23 cellular contexts compared by ENCODE assay signal in the genomic region with DNA sequence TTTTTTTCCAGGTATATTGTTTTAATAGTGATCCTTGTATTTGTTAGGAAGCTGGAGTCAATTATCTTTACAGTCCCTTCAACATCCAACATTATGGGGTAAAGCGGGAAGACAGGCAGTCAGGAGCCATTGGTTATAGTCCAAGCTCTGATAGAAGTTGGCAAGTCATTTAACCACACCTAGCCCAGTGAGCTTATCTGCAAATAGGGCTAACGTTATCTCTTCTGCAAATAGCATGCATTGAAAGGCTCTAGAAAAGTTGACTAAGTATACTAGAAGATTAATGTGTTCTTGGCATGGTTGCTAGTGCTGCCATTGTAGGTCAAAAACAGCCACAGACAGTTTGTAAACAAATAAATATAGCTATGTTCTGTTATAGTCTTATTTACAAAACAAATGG.
DNase-seq lines count a peak whose midpoint lies in the region; ATAC-seq, FAIRE-seq and TF ChIP-seq lines count a peak whose summit lies in the region.
"Had no signal": no experiment of that assay in that cellular context is flagged by ENCODE, and none has a peak within 500 bp of the region (broad histone marks: within the 10 kb centered on the region; RNA-seq: fewer than 3 reads in every experiment).

No MANE protein-coding gene starts in this region.

- no peak overlapping the region for H2BK120ac ChIP-seq in mesendoderm (ENCODE audit: low read depth, low read length)

- H3K23ac ChIP-seq in mesendoderm (ENCODE audit: low read length): no peak overlapping the region

- H3K27me3 ChIP-seq in right cardiac atrium (ENCODE audit: control insufficient read depth, insufficient read depth) (no peaks in the 10 kb centered on the region), right lobe of liver (no peaks in the 10 kb centered on the region), HepG2 (ENCODE audit: control insufficient read depth in 1 of 2, insufficient read depth in 2 of 2, low read length in 2 of 2) (no peaks in the 10 kb centered on the region), mesendoderm (ENCODE audit: insufficient read depth, low read length, poor library complexity) (no peaks in the 10 kb centered on the region)

- no peaks in the 10 kb centered on the region for H3K79me1 ChIP-seq in mesendoderm (ENCODE audit: low read length)

- intact Hi-C loops in Right ventricle myocardium inferior (cut with DNase I): no loop called here
- intact Hi-C loops in right cardiac atrium (cut with DNase I): no loop called here
- intact Hi-C loops in right lobe of liver (cut with DNase I): no loop called here
- intact Hi-C loops in HepG2 (cut with micrococcal nuclease; ENCODE audit: unreplicated experiment): no loop called here
- intact Hi-C loops in head of caudate nucleus (cut with DNase I): no loop called here

- no peak overlapping the region for H2BK5ac ChIP-seq in mesendoderm (ENCODE audit: low read length)

- no peaks in the 10 kb centered on the region for H3K36me3 ChIP-seq in right lobe of liver
- no peaks in the 10 kb centered on the region for H3K36me3 ChIP-seq in HepG2 (replicated peaks in 1 of 2; ENCODE audit: control insufficient read depth in 1 of 2, insufficient read depth in 2 of 2, low read length in 2 of 2)
- H3K36me3 ChIP-seq in mesendoderm (ENCODE audit: control insufficient read depth, insufficient read depth, low read length): no peaks in the 10 kb centered on the region
- H3K36me3 ChIP-seq: HAP-1 had no signal

- TF ChIP-seq EP300 in HepG2 (IDR thresholded peaks at IDR 0.05; ENCODE audit: low read depth in 2 of 2, low read length in 2 of 2) (no peak), HepG2 (CRISPR knock-in tag; IDR thresholded peaks at IDR 0.05; ENCODE audit: borderline replicate concordance) (no peak)

- H3K4me3 ChIP-seq in right cardiac atrium (ENCODE audit: low read length) (no peak overlapping the region), right lobe of liver (no peak overlapping the region), HepG2 (replicated peaks in 1 of 3; ENCODE audit: insufficient read depth in 1 of 3, low read depth in 2 of 3, low read length in 3 of 3) (no peak overlapping the region), mesendoderm (ENCODE audit: low read length) (no peak overlapping the region)
- H3K4me3 ChIP-seq: A549, HAP-1 had no signal

- H2BK15ac ChIP-seq in mesendoderm (replicated peaks; ENCODE audit: low read depth): no peak overlapping the region

- no peak overlapping the region for H4K8ac ChIP-seq in mesendoderm (ENCODE audit: low read depth, low read length)

- BruUV-seq in HepG2 (replicated peaks; lab: Mats Ljungman, UMichigan): no TSS peak

- no peak overlapping the region for H3K18ac ChIP-seq in mesendoderm (ENCODE audit: low read length)

- H2AFZ ChIP-seq in HepG2 (ENCODE audit: low read length): no peak overlapping the region

- ATAC-seq in Right ventricle myocardium inferior (peak; percentile 42), right cardiac atrium (no peak), right lobe of liver (peak; percentile 75 to 87 (median 80)), HepG2 (no peak), GM21381 (IDR thresholded peaks at IDR 0.05; ENCODE audit: unreplicated experiment) (no peak)
- ATAC-seq: A549 had no signal

- H3K4me2 ChIP-seq in HepG2 (ENCODE audit: low read depth, low read length) (no peak overlapping the region), mesendoderm (ENCODE audit: low read length) (no peak overlapping the region)
- H3K4me2 ChIP-seq: A549 had no signal

- no peaks in the 10 kb centered on the region for H3K79me2 ChIP-seq in HepG2 (ENCODE audit: insufficient read depth, low read length)
- H3K79me2 ChIP-seq in mesendoderm (ENCODE audit: control insufficient read depth, insufficient read depth, low read length): no peaks in the 10 kb centered on the region

- TF ChIP-seq POLR2A in right lobe of liver (IDR thresholded peaks at IDR 0.05) (no peak), HepG2 (IDR thresholded peaks at IDR 0.05; ENCODE audit: insufficient read depth in 1 of 2, low read depth in 2 of 2, low read length in 2 of 2) (no peak)

- no peaks in the 10 kb centered on the region for H3K4me1 ChIP-seq in right cardiac atrium (ENCODE audit: control insufficient read depth, insufficient read depth, low read length)
- peaks cover 0 to 15% (median 4%) of the 10 kb centered on the region in 4 donors for H3K4me1 ChIP-seq in right lobe of liver
- no peaks in the 10 kb centered on the region for H3K4me1 ChIP-seq in HepG2 (ENCODE audit: insufficient read depth, low read length)
- H3K4me1 ChIP-seq in mesendoderm (ENCODE audit: control insufficient read depth, low read depth, low read length): no peaks in the 10 kb centered on the region
- H3K4me1 ChIP-seq: A549, HAP-1 had no signal

- H3K9ac ChIP-seq in HepG2 (ENCODE audit: insufficient read depth, low read depth, low read length) (no peak overlapping the region), mesendoderm (ENCODE audit: low read length) (no peak overlapping the region)

- no peak for FAIRE-seq in HepG2 (lab: Jason Lieb, UNC)
- FAIRE-seq: A549, GM12891, GM18507, H54 had no signal

- CTCF ChIA-PET in HepG2 (lab: Yijun Ruan, JAX; ENCODE audit: low intra/inter-chr PET ratio, low total read pairs): no interaction called here

- H4K20me1 ChIP-seq in HepG2 (ENCODE audit: insufficient read depth, low read length): no peaks in the 10 kb centered on the region

- H3K56ac ChIP-seq in mesendoderm (ENCODE audit: low read length): no peak overlapping the region

- no peak overlapping the region for H2AK5ac ChIP-seq in mesendoderm (ENCODE audit: low read length)

- POLR2A ChIA-PET in HepG2 (lab: Yijun Ruan, JAX): no interaction called here

- no peak overlapping the region for H4K5ac ChIP-seq in mesendoderm (ENCODE audit: low read length)

- H3K4ac ChIP-seq in mesendoderm (ENCODE audit: low read depth, low read length): no peak overlapping the region

- in situ Hi-C loops in HepG2 (cut with HindIII; ENCODE audit: extremely low pct_ligation_motif_present, low pct_unique_long_range_greater_than_20kb): no loop called here

- no peak overlapping the region for H3K27ac ChIP-seq in right cardiac atrium (ENCODE audit: low read length)
- H3K27ac ChIP-seq in right lobe of liver: no peak overlapping the region
- H3K27ac ChIP-seq in HepG2 (ENCODE audit: extremely low read length, insufficient read depth, low read length): no peak overlapping the region
- no peak overlapping the region for H3K27ac ChIP-seq in mesendoderm (ENCODE audit: low read depth, low read length)
- H3K27ac ChIP-seq: A549 had no signal

- DNase-seq in Right ventricle myocardium inferior (ENCODE audit: missing footprints) (no peak), right cardiac atrium (no peak), right lobe of liver (no peak), HepG2 (ENCODE audit: low spot score) (no peak), mesendoderm (peak; percentile 40), head of caudate nucleus (no peak)
- DNase-seq: 8988T; ACHN; C1 segment of cervical spinal cord; Calu3; CD4-positive, alpha-beta memory T cell; COR-L47; DMS53; DMS79 treated with DMSO at 0.1 percent for 48 hours; GF-D8; GOT3; HFFc6 had no signal

- WGBS in right cardiac atrium: 25% methylated on average over 2 of the region's 2 CpGs
- WGBS in right lobe of liver (ENCODE audit: insufficient coverage, low coverage, low lambda C conversion rate, missing lambda C conversion rate): 29% methylated on average over 2 of the region's 2 CpGs
- 5% methylated on average over 2 of the region's 2 CpGs for WGBS in HepG2 (ENCODE audit: low lambda C conversion rate)
- WGBS in mesendoderm (ENCODE audit: extremely low coverage, insufficient coverage, low lambda C conversion rate): no CpG with 5 or more reads among the region's 2 CpGs

- H3K9me3 ChIP-seq in right cardiac atrium (ENCODE audit: control insufficient read depth, low read length): no peaks in the 10 kb centered on the region
- H3K9me3 ChIP-seq in right lobe of liver: no peaks in the 10 kb centered on the region
- H3K9me3 ChIP-seq in HepG2 (ENCODE audit: low read length): peaks cover 5% of the 10 kb centered on the region; the same call in 1 of the 2 replicates
- H3K9me3 ChIP-seq: A549, HAP-1 had no signal

- no peak for TF ChIP-seq RAD21 in HepG2 (CRISPR knock-in tag; IDR thresholded peaks at IDR 0.05)

- no peak for TF ChIP-seq CTCF in right lobe of liver (IDR thresholded peaks at IDR 0.05)
- no peak for TF ChIP-seq CTCF in HepG2 (CRISPR knock-in tag; IDR thresholded peaks at IDR 0.05)

TF ChIP-seq in HepG2, 621 proteins besides CTCF, POLR2A, EP300 and RAD21 (continues in another document):
- TF ChIP-seq ZNF678 (CRISPR knock-in tag; IDR thresholded peaks at IDR 0.05) (no peak), SIX4 (CRISPR knock-in tag; IDR thresholded peaks at IDR 0.05) (no peak)
- TF ChIP-seq, protein P1, sequence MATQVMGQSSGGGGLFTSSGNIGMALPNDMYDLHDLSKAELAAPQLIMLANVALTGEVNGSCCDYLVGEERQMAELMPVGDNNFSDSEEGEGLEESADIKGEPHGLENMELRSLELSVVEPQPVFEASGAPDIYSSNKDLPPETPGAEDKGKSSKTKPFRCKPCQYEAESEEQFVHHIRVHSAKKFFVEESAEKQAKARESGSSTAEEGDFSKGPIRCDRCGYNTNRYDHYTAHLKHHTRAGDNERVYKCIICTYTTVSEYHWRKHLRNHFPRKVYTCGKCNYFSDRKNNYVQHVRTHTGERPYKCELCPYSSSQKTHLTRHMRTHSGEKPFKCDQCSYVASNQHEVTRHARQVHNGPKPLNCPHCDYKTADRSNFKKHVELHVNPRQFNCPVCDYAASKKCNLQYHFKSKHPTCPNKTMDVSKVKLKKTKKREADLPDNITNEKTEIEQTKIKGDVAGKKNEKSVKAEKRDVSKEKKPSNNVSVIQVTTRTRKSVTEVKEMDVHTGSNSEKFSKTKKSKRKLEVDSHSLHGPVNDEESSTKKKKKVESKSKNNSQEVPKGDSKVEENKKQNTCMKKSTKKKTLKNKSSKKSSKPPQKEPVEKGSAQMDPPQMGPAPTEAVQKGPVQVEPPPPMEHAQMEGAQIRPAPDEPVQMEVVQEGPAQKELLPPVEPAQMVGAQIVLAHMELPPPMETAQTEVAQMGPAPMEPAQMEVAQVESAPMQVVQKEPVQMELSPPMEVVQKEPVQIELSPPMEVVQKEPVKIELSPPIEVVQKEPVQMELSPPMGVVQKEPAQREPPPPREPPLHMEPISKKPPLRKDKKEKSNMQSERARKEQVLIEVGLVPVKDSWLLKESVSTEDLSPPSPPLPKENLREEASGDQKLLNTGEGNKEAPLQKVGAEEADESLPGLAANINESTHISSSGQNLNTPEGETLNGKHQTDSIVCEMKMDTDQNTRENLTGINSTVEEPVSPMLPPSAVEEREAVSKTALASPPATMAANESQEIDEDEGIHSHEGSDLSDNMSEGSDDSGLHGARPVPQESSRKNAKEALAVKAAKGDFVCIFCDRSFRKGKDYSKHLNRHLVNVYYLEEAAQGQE (IDR thresholded peaks at IDR 0.05; ENCODE audit: borderline replicate concordance in 1 of 2, low read depth in 1 of 2, low read length in 2 of 2): no peak

Comparison
In these comparisons a context has a peak if more than half of its experiments do, and no peak if none do; other contexts are left out.
1. ATAC-seq: peak in Right ventricle myocardium inferior (single experiment) and right lobe of liver (4 of 4); none in right cardiac atrium (0 of 2), HepG2 (single experiment) and GM21381 (single experiment).